ENCODE assay signal across 1 cellular context in the genomic region with DNA sequence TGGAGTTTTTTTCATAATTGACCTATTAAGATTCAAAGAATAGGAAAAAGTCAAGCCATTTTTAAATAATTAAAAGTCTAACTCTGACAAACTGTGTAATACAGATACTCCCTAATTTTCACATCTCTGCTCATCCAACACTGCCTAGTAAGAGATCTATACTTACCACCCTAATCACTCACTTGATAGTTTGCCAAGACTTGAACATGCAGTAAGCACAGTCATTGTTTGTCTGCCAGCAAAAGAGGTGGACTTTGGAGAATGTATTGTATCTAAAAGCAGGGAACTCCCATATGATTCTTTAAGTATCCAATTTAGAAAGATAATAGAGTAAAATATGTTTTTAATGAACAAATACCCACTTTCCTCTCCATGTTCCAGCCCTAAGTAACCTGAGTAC.
TF ChIP-seq lines count a peak whose summit lies in the region.

No MANE protein-coding gene starts in this region.

TF ChIP-seq in HepG2, 621 proteins besides CTCF, POLR2A, EP300 and RAD21:
- TF ChIP-seq GZF1 (CRISPR knock-in tag; IDR thresholded peaks at IDR 0.05) (peak; percentile 66; the same call in 1 of the 2 replicates), NR2F1 (CRISPR knock-in tag; IDR thresholded peaks at IDR 0.05) (no peak)
